Comparison of ENCODE assay signal across 17 cellular contexts in genomic region chr3:12353796-12354505, GRCh38.
DNase-seq lines count a peak whose midpoint lies in the region; ATAC-seq and TF ChIP-seq lines count a peak whose summit lies in the region.
"Had no signal": no experiment of that assay in that cellular context is flagged by ENCODE, and none has a peak within 500 bp of the region (broad histone marks: within the 10 kb centered on the region; RNA-seq: fewer than 3 reads in every experiment).

No MANE protein-coding gene starts in this region.

- 49 to 56% (median 55%) methylated on average over 5 of the region's 5 CpGs for WGBS in psoas muscle, 3 donors

- ATAC-seq in esophagus mucosa (peak; percentile 47), psoas muscle (peak in 3 of 4 donors; percentile 36 to 75 (median 56)), HG03378 (IDR thresholded peaks at IDR 0.05; ENCODE audit: unreplicated experiment) (no peak), HG03354 (IDR thresholded peaks at IDR 0.05; ENCODE audit: poor library complexity, severe bottlenecking, unreplicated experiment) (no peak), HG03045 (IDR thresholded peaks at IDR 0.05; ENCODE audit: unreplicated experiment) (no peak)
- ATAC-seq: SK-N-SH treated with all-trans-retinoic acid at 6 μM for 48 hours had no signal

- no peak overlapping the region for H3K27ac ChIP-seq in psoas muscle
- H3K27ac ChIP-seq: C4-2B, colonic mucosa, right lobe of liver, stomach had no signal

- TF ChIP-seq CTCF in psoas muscle (IDR thresholded peaks at IDR 0.05) = no peak

- no peaks in the 10 kb centered on the region for H3K27me3 ChIP-seq in psoas muscle (ENCODE audit: insufficient read depth in 3 of 3, low read length in 2 of 3)
- H3K27me3 ChIP-seq: colonic mucosa, right lobe of liver, stomach had no signal

- no peaks in the 10 kb centered on the region for H3K36me3 ChIP-seq in psoas muscle (ENCODE audit: insufficient read depth in 1 of 2, low read depth in 1 of 2)
- H3K36me3 ChIP-seq: colonic mucosa, right lobe of liver, stomach had no signal

- H3K9me3 ChIP-seq in psoas muscle = no peaks in the 10 kb centered on the region
- H3K9me3 ChIP-seq: colonic mucosa, right lobe of liver, stomach had no signal

- H3K4me3 ChIP-seq in psoas muscle = no peak overlapping the region
- H3K4me3 ChIP-seq: colonic mucosa, right lobe of liver, stomach had no signal

- DNase-seq in GM04503 (ENCODE audit: low read depth) (peak; percentile 12), NOMO-1 treated with DMSO at 0.1 percent for 48 hours (lab: John Stamatoyannopoulos, UW; ENCODE audit: unreplicated experiment) (peak; percentile 93), psoas muscle (no peak), retina (no peak)
- DNase-seq: activated B cell treated with CpG ODN at 0.5 μM for 24 hours; activated naive CD8-positive, alpha-beta T cell treated with anti-CD3 and anti-CD28 coated beads for 36 hours; colonic mucosa; HFFc6; NCI-H146; right lobe of liver; stomach had no signal

- intact Hi-C loops in psoas muscle (cut with DNase I) = no loop called here

- peaks cover 4% of the 10 kb centered on the region for H3K4me1 ChIP-seq in psoas muscle

Comparison
In these comparisons a context has a peak if more than half of its experiments do, and no peak if none do; other contexts are left out.
1. DNase-seq: peak in GM04503 (single experiment) and NOMO-1 treated with DMSO at 0.1 percent for 48 hours (single experiment); none in psoas muscle (0 of 2) and retina (single experiment).
2. ATAC-seq: peak in esophagus mucosa (single experiment) and psoas muscle (3 of 4); none in HG03378 (single experiment), HG03354 (single experiment) and HG03045 (single experiment).